ENCODE assay signal across 8 cellular contexts in genomic region chr22:40950888-40951794, GRCh38. TPM values are rescaled to one million over a fixed set of nuclear protein-coding genes. Genes with fewer than 3 reads are reported as not detected.
DNase-seq lines count a peak whose midpoint lies in the region; FAIRE-seq and TF ChIP-seq lines count a peak whose summit lies in the region.

Gene RBX1 (plus strand): TSS chr22:40951378. CDS start chr22:40951399, 21 bp downstream.

- H2BK120ac ChIP-seq in neuronal stem cell (ENCODE audit: low read depth, low read length): no peak within 1 kb of the TSS

- peak within 1 kb of the TSS; percentile 97 for H3K18ac ChIP-seq in neuronal stem cell (ENCODE audit: low read length)

- peaks cover 13% of the 10 kb centered on the region for H3K36me3 Mint-ChIP-seq in activated naive CD4-positive, alpha-beta T cell treated with anti-CD3 and anti-CD28 coated beads for 36 hours (ENCODE audit: low read depth)

- no peaks in the 10 kb centered on the region for H3K79me1 ChIP-seq in neuronal stem cell (ENCODE audit: low read depth, low read length)

- H2BK12ac ChIP-seq in neuronal stem cell (ENCODE audit: low read length): no peak within 1 kb of the TSS

- peak within 1 kb of the TSS; percentile 61 for H2AK5ac ChIP-seq in neuronal stem cell (ENCODE audit: low read depth, low read length)

- peak within 1 kb of the TSS; percentile 93 for H3K4me3 Mint-ChIP-seq in activated naive CD4-positive, alpha-beta T cell treated with anti-CD3 and anti-CD28 coated beads for 36 hours

- H4K91ac ChIP-seq in neuronal stem cell (ENCODE audit: low read depth, low read length, poor library complexity): no peak within 1 kb of the TSS

- H3K27me3 Mint-ChIP-seq in activated naive CD4-positive, alpha-beta T cell treated with anti-CD3 and anti-CD28 coated beads for 36 hours (ENCODE audit: low read depth): no peaks in the 10 kb centered on the region

- no CpG with 5 or more reads among the region's 94 CpGs for WGBS in neuronal stem cell (ENCODE audit: extremely low coverage in 2 of 2, insufficient read length in 2 of 2, insufficient replicate concordance in 1 of 2), 2 donors

- peak within 1 kb of the TSS; percentile 91 for H2BK15ac ChIP-seq in neuronal stem cell (ENCODE audit: low read length)

- FAIRE-seq in frontal cortex (lab: Jason Lieb, UNC): peak; percentile 36

- peak within 1 kb of the TSS; percentile 96 for H3K9ac ChIP-seq in neuronal stem cell (ENCODE audit: low read depth, low read length, poor library complexity)

- H2BK5ac ChIP-seq in neuronal stem cell (ENCODE audit: low read length): peak within 1 kb of the TSS; percentile 90

- DNase-seq in GF-D8 (lab: John Stamatoyannopoulos, UW) (peak; percentile 94), HEK293T (ENCODE audit: extremely low spot score) (peak; percentile 99), MV-4-11 (lab: John Stamatoyannopoulos, UW) (peak; percentile 97), SK-MEL-5 (ENCODE audit: low read depth, low spot score) (peak; percentile 99), frontal cortex (ENCODE audit: low spot score in 2 of 2) (peak; percentile 92 to 94), neuronal stem cell (ENCODE audit: low spot score) (peak; percentile 99)
- peak; percentile 99 for DNase-seq in activated naive CD4-positive, alpha-beta T cell treated with anti-CD3 and anti-CD28 coated beads for 36 hours

- H3K9me3 Mint-ChIP-seq in activated naive CD4-positive, alpha-beta T cell treated with anti-CD3 and anti-CD28 coated beads for 36 hours: no peaks in the 10 kb centered on the region

- H3K4me3 ChIP-seq in neuronal stem cell (ENCODE audit: low read length in 2 of 2): peak within 1 kb of the TSS; percentile 76 to 95

- no peaks in the 10 kb centered on the region for H3K27me3 ChIP-seq in neuronal stem cell (ENCODE audit: control insufficient read depth in 3 of 3, insufficient read depth in 3 of 3, low read depth in 1 of 3, low read length in 3 of 3)

- H3K4me1 ChIP-seq in neuronal stem cell (ENCODE audit: control insufficient read depth in 2 of 2, insufficient read depth in 1 of 2, low read depth in 1 of 2, low read length in 2 of 2): peaks cover 4% of the 10 kb centered on the region in 2 donors

- H3K14ac ChIP-seq in neuronal stem cell (ENCODE audit: low read length): peak within 1 kb of the TSS; percentile 100

- peak within 1 kb of the TSS; percentile 97 for H3K4ac ChIP-seq in neuronal stem cell (ENCODE audit: low read length)

- no peak for TF ChIP-seq CTCF in subcutaneous adipose tissue (IDR thresholded peaks at IDR 0.05; ENCODE audit: low read depth)

- CTCF ChIA-PET in HEK293T (lab: Yijun Ruan, JAX): no interaction called here
- CTCF ChIA-PET in activated naive CD4-positive, alpha-beta T cell treated with anti-CD3 and anti-CD28 coated beads for 36 hours (lab: Charles Lee): interaction anchor here (0.5 to 0.8 kb wide), 3 partner anchors 86 to 545 kb away, joined by 3 to 5 read pairs (median 3); no protein-coding TSS in a partner anchor

- H3K23ac ChIP-seq in neuronal stem cell (ENCODE audit: low read depth, low read length, poor library complexity): peak within 1 kb of the TSS; percentile 97

- POLR2A ChIA-PET in HEK293T (lab: Yijun Ruan, JAX): interaction anchor here (0.6 to 2.8 kb wide), 36 partner anchors 9 to 605 kb away, joined by 3 to 55 read pairs (median 4); partner anchors contain the start of gene EP300

- peaks cover 6 to 32% of the 10 kb centered on the region in 2 donors for H3K36me3 ChIP-seq in neuronal stem cell (replicated peaks in 1 of 2; ENCODE audit: control insufficient read depth in 2 of 2, insufficient read depth in 2 of 2, low read length in 2 of 2)

- H3K4me2 ChIP-seq in neuronal stem cell (ENCODE audit: insufficient read depth, low read length, poor library complexity, severe bottlenecking): peak within 1 kb of the TSS; percentile 78

- H3K9me3 ChIP-seq in neuronal stem cell (replicated peaks in 1 of 2; ENCODE audit: control insufficient read depth in 2 of 2, insufficient read depth in 1 of 2, low read depth in 1 of 2, low read length in 2 of 2): no peaks in the 10 kb centered on the region

- peak within 1 kb of the TSS; percentile 98 for H3K27ac Mint-ChIP-seq in activated naive CD4-positive, alpha-beta T cell treated with anti-CD3 and anti-CD28 coated beads for 36 hours

- intact Hi-C loops in activated naive CD4-positive, alpha-beta T cell treated with anti-CD3 and anti-CD28 coated beads for 36 hours (cut with micrococcal nuclease): loop anchor here (1.0 to 2.0 kb wide), 10 partner anchors 71 to 638 kb away; partner anchors contain the start of genes ACO2, L3MBTL2, PHF5A and PMM1

- H2AFZ ChIP-seq in neuronal stem cell (ENCODE audit: low read length): peak within 1 kb of the TSS; percentile 99

- H3K27ac ChIP-seq in neuronal stem cell (replicated peaks; ENCODE audit: low read length): peak within 1 kb of the TSS; percentile 91

- peak within 1 kb of the TSS; percentile 97 for H4K8ac ChIP-seq in neuronal stem cell (ENCODE audit: low read depth, low read length)

- peaks cover 23% of the 10 kb centered on the region for H3K4me1 Mint-ChIP-seq in activated naive CD4-positive, alpha-beta T cell treated with anti-CD3 and anti-CD28 coated beads for 36 hours (ENCODE audit: low read depth)

- in situ Hi-C loops in SK-MEL-5 (cut with HindIII; ENCODE audit: low pct_unique_long_range_greater_than_20kb, low sequenced_read_pairs): no loop called here

TF ChIP-seq in HEK293T, 16 proteins besides CTCF, POLR2A, EP300 and RAD21:
- TF ChIP-seq TARDBP (IDR thresholded peaks at IDR 0.05): no peak
- TF ChIP-seq PKNOX1 (IDR thresholded peaks at IDR 0.05): peak; percentile 99
- TF ChIP-seq NFRKB (IDR thresholded peaks at IDR 0.05): peak; percentile 30; the same call in 1 of the 2 replicates
- TF ChIP-seq ELF4 (IDR thresholded peaks at IDR 0.05): peak; percentile 62; the same call in 1 of the 2 replicates
- no peak for TF ChIP-seq CTBP1 (IDR thresholded peaks at IDR 0.05; ENCODE audit: borderline replicate concordance)
- no peak for TF ChIP-seq HDGF (IDR thresholded peaks at IDR 0.05; ENCODE audit: borderline replicate concordance)
- TF ChIP-seq ARNT (IDR thresholded peaks at IDR 0.05): no peak

RNA-seq across cellular contexts. Expression of gene RBX1, which starts in this region (rescaled TPM):
- 75.5 and 93.9 TPM in 2 replicates for total RNA-seq in SK-MEL-5 (2014; rRNA removed; shearing (Covaris generic))
- polyA plus RNA-seq in SK-MEL-5 (2015; cell fraction: cytosol; rRNA removed): 39.0 and 69.3 TPM in 2 replicates
- 27.5 and 31.9 TPM in 2 replicates for polyA plus RNA-seq in SK-MEL-5 (2015; cell fraction: nucleus; rRNA removed)
- 10 to 100 TPM; 90.1 to 93.3 TPM for total RNA-seq in activated naive CD4-positive, alpha-beta T cell treated with anti-CD3 and anti-CD28 coated beads for 36 hours
- total RNA-seq in frontal cortex (96.2 TPM), subcutaneous adipose tissue (10 to 100 TPM; 23.5 to 65.4 (median 40.4) TPM)
- 116 TPM for polyA plus RNA-seq in neuronal stem cell (2013, experiment 1 of 2)
- 120 TPM for polyA plus RNA-seq in neuronal stem cell (2013, experiment 2 of 2)

Comparison
In these comparisons a context has a peak if more than half of its experiments do, and no peak if none do; other contexts are left out.
1. Peak in every context shown above with its lines: DNase-seq, H3K4me3 ChIP-seq and H3K27ac ChIP-seq.